9 cellular contexts compared by ENCODE assay signal in the genomic region with DNA sequence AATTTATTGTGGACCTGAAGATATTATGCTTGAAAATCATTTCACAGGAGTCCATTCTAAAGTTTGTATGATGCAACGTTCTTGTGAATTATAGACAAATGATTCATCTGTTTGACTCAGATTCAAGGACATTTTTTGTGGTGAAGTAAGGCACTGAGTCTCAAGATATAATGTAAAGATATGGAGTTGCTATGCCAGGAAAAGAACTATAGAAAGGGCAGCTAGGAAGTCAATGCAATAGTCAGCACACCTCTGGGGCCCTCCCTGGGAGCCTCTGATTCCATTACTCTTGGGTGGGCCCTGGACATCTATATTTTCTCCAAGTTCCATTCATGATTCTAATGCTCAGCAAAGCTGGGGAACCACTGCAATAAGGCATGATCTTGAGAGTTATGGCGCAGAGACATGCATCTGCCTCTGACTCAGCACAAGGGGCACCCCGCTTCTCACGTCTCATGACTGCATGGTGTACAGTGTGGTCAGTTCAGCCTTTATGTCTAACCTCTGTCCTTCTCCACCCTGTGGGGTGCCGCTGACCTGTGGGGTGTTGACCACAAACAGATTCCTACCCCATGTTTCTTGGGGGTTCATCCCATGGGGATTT. TPM values are rescaled to one million over a fixed set of nuclear protein-coding genes. Genes with fewer than 3 reads are reported as not detected.
DNase-seq lines count a peak whose midpoint lies in the region; ATAC-seq and TF ChIP-seq lines count a peak whose summit lies in the region.
"Had no signal": no experiment of that assay in that cellular context is flagged by ENCODE, and none has a peak within 500 bp of the region (broad histone marks: within the 10 kb centered on the region; RNA-seq: fewer than 3 reads in every experiment).

No MANE protein-coding gene starts in this region.

- in situ Hi-C loops in astrocyte of the cerebellum (cut with HindIII; ENCODE audit: low sequenced_read_pairs) (no loop called here), GM13977 (cut with MboI; ENCODE audit: low pct_unique_long_range_greater_than_20kb, low sequenced_read_pairs, unreplicated experiment) (no loop called here)

- peak; percentile 81 for DNase-seq in AG10803 (ENCODE audit: low read depth)
- DNase-seq in HS-5 (ENCODE audit: low read depth), result peak; percentile 93
- peak; percentile 83 for DNase-seq in astrocyte of the cerebellum (ENCODE audit: low read depth)
- no peak for DNase-seq in mucosa of descending colon
- no peak for DNase-seq in retina
- no peak for DNase-seq in NCI-H1417 treated with DMSO at 0.1 percent for 48 hours (lab: John Stamatoyannopoulos, UW)
- DNase-seq in GM13977 (ENCODE audit: low spot score), result no peak
- DNase-seq: naive B cell had no signal

- H3K4me3 ChIP-seq in AG10803 (ENCODE audit: low read length) (no peak overlapping the region), astrocyte of the cerebellum (ENCODE audit: low read depth, low read length) (no peak overlapping the region), mucosa of descending colon (no peak overlapping the region)

- TF ChIP-seq CTCF in AG10803 (conservative IDR thresholded peaks at IDR 0.05; ENCODE audit: low read length), result no peak
- TF ChIP-seq CTCF in astrocyte of the cerebellum (IDR thresholded peaks at IDR 0.05; ENCODE audit: low read depth, low read length, missing control alignments), result no peak
- TF ChIP-seq CTCF in mucosa of descending colon (IDR thresholded peaks at IDR 0.05), result no peak
- TF ChIP-seq CTCF in GM13977 (IDR thresholded peaks at IDR 0.05; ENCODE audit: extremely low read depth, insufficient read depth, missing control alignments), result no peak

- no peaks in the 10 kb centered on the region for H3K4me1 ChIP-seq in mucosa of descending colon (ENCODE audit: low read depth)

- no peaks in the 10 kb centered on the region for H3K36me3 ChIP-seq in mucosa of descending colon (ENCODE audit: low read depth)

- no peaks in the 10 kb centered on the region for H3K9me3 ChIP-seq in mucosa of descending colon

- ATAC-seq in mucosa of descending colon, result peak; percentile 56
- ATAC-seq in HG02981 (IDR thresholded peaks at IDR 0.05; ENCODE audit: unreplicated experiment), result no peak

- intact Hi-C loops in mucosa of descending colon (cut with DNase I, micrococcal nuclease), result loop anchor here in 1 of 2 donors (10.0 kb wide), 1 partner anchor 75 kb away; no protein-coding TSS in a partner anchor

RNA-seq across cellular contexts. Expression of a gene that starts 34.1 kb away (rescaled TPM):
- 100 to 1,000 TPM; 115 to 222 (median 171) TPM for total RNA-seq in mucosa of descending colon

Comparison
In these comparisons a context has a peak if more than half of its experiments do, and no peak if none do; other contexts are left out.
1. DNase-seq: peak in AG10803 (single experiment), HS-5 (single experiment) and astrocyte of the cerebellum (single experiment); none in mucosa of descending colon (0 of 3), retina (single experiment), NCI-H1417 treated with DMSO at 0.1 percent for 48 hours (single experiment) and GM13977 (single experiment).